16 cellular contexts compared by ENCODE assay signal in genomic region chr3:4885322-4885721, GRCh38.
A peak's percentile ranks its signal among the peaks of the same experiment; 100 is the strongest.
DNase-seq lines count a peak whose midpoint lies in the region; ATAC-seq and TF ChIP-seq lines count a peak whose summit lies in the region.
"Had no signal": no experiment of that assay in that cellular context is flagged by ENCODE, and none has a peak within 500 bp of the region (broad histone marks: within the 10 kb centered on the region; RNA-seq: fewer than 3 reads in every experiment).

No MANE protein-coding gene starts in this region.

- dilution Hi-C loops in mammary epithelial cell (cut with HindIII; ENCODE audit: low sequenced_read_pairs) = no loop called here

- H3K4me3 ChIP-seq in mammary epithelial cell (replicated peaks in 1 of 3; ENCODE audit: insufficient read depth in 1 of 3, low read depth in 2 of 3, low read length in 3 of 3) (no peak overlapping the region), breast epithelium (no peak overlapping the region), tibial nerve (peak overlapping the region in 1 of 4 donors; percentile 9)

- H3K4me2 ChIP-seq in mammary epithelial cell (ENCODE audit: insufficient read depth, low read depth, low read length) = no peak overlapping the region

- H3K4me3 Mint-ChIP-seq in activated T-helper 2 cell treated with anti-CD3 and anti-CD28 coated beads, Interferon-gamma antibody, Interleukin-2, Interleukin-4, amounts not matched to agents 10 μg/mL and 5 μg/mL and 100 μg/mL, durations not matched to agents 14 hours and 24 hours and 36 hours (ENCODE audit: low read depth) = no peak overlapping the region
- H3K4me3 Mint-ChIP-seq: CD8-positive, alpha-beta T cell; T-helper 17 cell had no signal

- 56% methylated on average over 3 of the region's 3 CpGs for WGBS in mammary epithelial cell (ENCODE audit: low coverage, missing lambda C conversion rate)
- WGBS in tibial nerve, 2 donors = 31 to 46% methylated on average over 3 of the region's 3 CpGs

- no peaks in the 10 kb centered on the region for H3K27me3 ChIP-seq in mammary epithelial cell (ENCODE audit: insufficient read depth, low read length)
- no peaks in the 10 kb centered on the region for H3K27me3 ChIP-seq in breast epithelium
- H3K27me3 ChIP-seq in foreskin keratinocyte = no peaks in the 10 kb centered on the region
- no peaks in the 10 kb centered on the region for H3K27me3 ChIP-seq in tibial nerve

- DNase-seq in mammary epithelial cell (no peak), breast epithelium (ENCODE audit: low spot score in 2 of 2) (no peak), foreskin keratinocyte (peak in 1 of 2 donors; percentile 15), tibial nerve (ENCODE audit: low spot score in 2 of 2) (no peak), SHP77 treated with DMSO at 0.1 percent for 48 hours (lab: John Stamatoyannopoulos, UW) (no peak), dermis blood vessel endothelial cell (no peak), DMS114 treated with DMSO at 0.1 percent for 48 hours (lab: John Stamatoyannopoulos, UW; ENCODE audit: unreplicated experiment) (no peak)
- DNase-seq in activated T-helper 2 cell treated with anti-CD3 and anti-CD28 coated beads, Interferon-gamma antibody, Interleukin-2, Interleukin-4, amounts not matched to agents 10 μg/mL and 5 μg/mL and 100 μg/mL, durations not matched to agents 14 hours and 24 hours and 36 hours (ENCODE audit: low spot score) = no peak
- DNase-seq: activated effector memory CD4-positive, alpha-beta T cell treated with Interleukin-2 at 50 U/mL for 16 hours; CD8-positive, alpha-beta T cell; erythroblast; NCI-H146; NCI-H446 treated with DMSO at 0.1 percent for 48 hours; Right ventricle myocardium superior; stimulated activated naive CD4-positive, alpha-beta T cell; T-helper 17 cell had no signal

- in situ Hi-C loops in mammary epithelial cell (cut with MboI; ENCODE audit: low sequenced_read_pairs in 2 of 2) = no loop called here

- no peaks in the 10 kb centered on the region for H3K4me1 ChIP-seq in mammary epithelial cell (ENCODE audit: insufficient read depth, low read length)
- H3K4me1 ChIP-seq in breast epithelium = no peaks in the 10 kb centered on the region
- no peaks in the 10 kb centered on the region for H3K4me1 ChIP-seq in foreskin keratinocyte
- H3K4me1 ChIP-seq in tibial nerve = peaks cover 0 to 24% (median 0%) of the 10 kb centered on the region in 4 donors

- H3K36me3 Mint-ChIP-seq in activated T-helper 2 cell treated with anti-CD3 and anti-CD28 coated beads, Interferon-gamma antibody, Interleukin-2, Interleukin-4, amounts not matched to agents 10 μg/mL and 5 μg/mL and 100 μg/mL, durations not matched to agents 14 hours and 24 hours and 36 hours (ENCODE audit: low read depth) = peaks cover 4% of the 10 kb centered on the region
- H3K36me3 Mint-ChIP-seq: CD8-positive, alpha-beta T cell had no signal

- H2AFZ ChIP-seq in mammary epithelial cell (ENCODE audit: low read depth, low read length) = peak overlapping the region; percentile 5

- intact Hi-C loops in mammary epithelial cell (cut with micrococcal nuclease) (no loop called here), breast epithelium (cut with DNase I; ENCODE audit: low total_unique reads) (no loop called here)
- intact Hi-C loops in activated T-helper 2 cell treated with anti-CD3 and anti-CD28 coated beads, Interferon-gamma antibody, Interleukin-2, Interleukin-4, amounts not matched to agents 10 μg/mL and 5 μg/mL and 100 μg/mL, durations not matched to agents 14 hours and 24 hours and 36 hours (cut with micrococcal nuclease) = no loop called here

- no peak for ATAC-seq in foreskin keratinocyte
- ATAC-seq: CD8-positive, alpha-beta T cell; T-helper 17 cell had no signal

- no peaks in the 10 kb centered on the region for H3K79me2 ChIP-seq in mammary epithelial cell (ENCODE audit: insufficient read depth, low read length)

- no peak overlapping the region for H3K9ac ChIP-seq in mammary epithelial cell (ENCODE audit: insufficient read depth, low read length)

- no peak for TF ChIP-seq EP300 in tibial nerve (IDR thresholded peaks at IDR 0.05)

- CTCF ChIA-PET in mammary epithelial cell (lab: Charles Lee; ENCODE audit: low non-redundant PET) = no interaction called here

- H3K36me3 ChIP-seq in mammary epithelial cell (ENCODE audit: insufficient read depth, low read length) (no peaks in the 10 kb centered on the region), breast epithelium (no peaks in the 10 kb centered on the region), tibial nerve (no peaks in the 10 kb centered on the region)

- TF ChIP-seq POLR2A in breast epithelium (IDR thresholded peaks at IDR 0.05) (no peak), tibial nerve (IDR thresholded peaks at IDR 0.05) (no peak)

- H3K27me3 Mint-ChIP-seq in activated T-helper 2 cell treated with anti-CD3 and anti-CD28 coated beads, Interferon-gamma antibody, Interleukin-2, Interleukin-4, amounts not matched to agents 10 μg/mL and 5 μg/mL and 100 μg/mL, durations not matched to agents 14 hours and 24 hours and 36 hours (ENCODE audit: low read depth) = no peaks in the 10 kb centered on the region
- H3K27me3 Mint-ChIP-seq: T-helper 17 cell had no signal

- peak overlapping the region; percentile 30 for H3K27ac Mint-ChIP-seq in activated T-helper 2 cell treated with anti-CD3 and anti-CD28 coated beads, Interferon-gamma antibody, Interleukin-2, Interleukin-4, amounts not matched to agents 10 μg/mL and 5 μg/mL and 100 μg/mL, durations not matched to agents 14 hours and 24 hours and 36 hours
- H3K27ac Mint-ChIP-seq: CD8-positive, alpha-beta T cell; T-helper 17 cell had no signal

- H4K20me1 ChIP-seq in mammary epithelial cell (ENCODE audit: insufficient read depth, low read length) = no peaks in the 10 kb centered on the region

- H3K9me3 ChIP-seq in mammary epithelial cell (replicated peaks; ENCODE audit: insufficient read depth, low read length) (no peaks in the 10 kb centered on the region), breast epithelium (no peaks in the 10 kb centered on the region), tibial nerve (no peaks in the 10 kb centered on the region)

- peaks cover 8% of the 10 kb centered on the region for H3K9me3 Mint-ChIP-seq in activated T-helper 2 cell treated with anti-CD3 and anti-CD28 coated beads, Interferon-gamma antibody, Interleukin-2, Interleukin-4, amounts not matched to agents 10 μg/mL and 5 μg/mL and 100 μg/mL, durations not matched to agents 14 hours and 24 hours and 36 hours
- H3K9me3 Mint-ChIP-seq: CD8-positive, alpha-beta T cell had no signal

- no peak for TF ChIP-seq CTCF in mammary epithelial cell (conservative IDR thresholded peaks at IDR 0.05 in 1 of 2, IDR thresholded peaks at IDR 0.05 in 1 of 2; ENCODE audit: extremely low read depth in 1 of 2, insufficient read depth in 1 of 2, low read depth in 1 of 2, low read length in 2 of 2)
- no peak for TF ChIP-seq CTCF in breast epithelium (IDR thresholded peaks at IDR 0.05)
- peak; percentile 22 for TF ChIP-seq CTCF in foreskin keratinocyte (conservative IDR thresholded peaks at IDR 0.05)
- TF ChIP-seq CTCF in tibial nerve (IDR thresholded peaks at IDR 0.05) = no peak

- H3K27ac ChIP-seq in mammary epithelial cell (ENCODE audit: insufficient read depth, low read depth, low read length) (no peak overlapping the region), breast epithelium (no peak overlapping the region), foreskin keratinocyte (no peak overlapping the region), tibial nerve (peak overlapping the region in 3 of 4 donors; percentile 21 to 76 (median 47))

- no TSS peak for BruUV-seq in mammary epithelial cell (replicated peaks; lab: Mats Ljungman, UMichigan)

- H3K4me1 Mint-ChIP-seq in activated T-helper 2 cell treated with anti-CD3 and anti-CD28 coated beads, Interferon-gamma antibody, Interleukin-2, Interleukin-4, amounts not matched to agents 10 μg/mL and 5 μg/mL and 100 μg/mL, durations not matched to agents 14 hours and 24 hours and 36 hours (ENCODE audit: low read depth) = peaks cover 50% of the 10 kb centered on the region

Comparison
In these comparisons a context has a peak if more than half of its experiments do, and no peak if none do; other contexts are left out.
1. H3K27ac ChIP-seq: peak in tibial nerve (3 of 4); none in mammary epithelial cell (single experiment), breast epithelium (0 of 2) and foreskin keratinocyte (single experiment).